ENCODE assay signal across 1 cellular context in the genomic region with DNA sequence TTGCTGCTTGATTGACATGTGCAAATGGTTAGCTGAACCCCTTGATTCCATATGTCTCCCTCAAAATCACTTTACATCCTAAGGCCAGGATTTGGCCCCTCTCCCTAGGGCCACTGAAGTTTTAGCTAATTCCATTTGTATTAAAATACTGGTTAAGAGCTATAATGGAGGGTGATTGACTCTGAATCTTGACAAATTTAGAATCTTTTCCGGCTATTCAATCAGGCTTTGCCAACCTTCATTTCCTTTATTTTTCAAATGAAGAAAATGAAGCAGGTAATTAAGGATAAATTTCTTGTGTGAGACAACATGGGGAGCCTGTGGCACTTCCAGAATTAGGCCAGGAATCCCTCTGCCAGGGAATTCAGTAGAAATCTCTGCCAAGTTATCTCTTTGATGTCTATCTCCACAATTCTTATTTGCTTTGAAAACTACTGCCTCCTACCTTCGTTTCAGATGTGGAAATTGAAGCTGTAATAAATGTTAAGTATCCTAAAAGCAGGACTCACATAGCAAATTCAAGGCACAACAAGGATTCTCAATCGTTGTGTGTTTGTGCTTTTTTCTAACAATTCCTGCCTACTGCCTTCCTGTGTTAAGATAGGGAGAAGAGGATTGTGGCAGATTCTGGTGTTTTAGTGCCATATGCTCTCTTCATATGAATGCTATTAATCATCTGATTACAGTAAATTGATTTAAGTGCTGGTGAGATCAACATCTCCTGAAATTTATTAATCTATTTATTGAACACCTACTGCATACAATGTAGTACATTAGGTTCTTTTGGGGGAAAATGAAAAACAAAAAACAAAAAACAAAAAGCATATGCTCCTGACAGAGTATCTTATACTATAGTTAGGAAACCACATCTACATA.
TF ChIP-seq lines count a peak whose summit lies in the region.

No MANE protein-coding gene starts in this region.

TF ChIP-seq in GM23338, 12 proteins besides CTCF, POLR2A, EP300 and RAD21 (continued from another document):
- TF ChIP-seq, protein P1, sequence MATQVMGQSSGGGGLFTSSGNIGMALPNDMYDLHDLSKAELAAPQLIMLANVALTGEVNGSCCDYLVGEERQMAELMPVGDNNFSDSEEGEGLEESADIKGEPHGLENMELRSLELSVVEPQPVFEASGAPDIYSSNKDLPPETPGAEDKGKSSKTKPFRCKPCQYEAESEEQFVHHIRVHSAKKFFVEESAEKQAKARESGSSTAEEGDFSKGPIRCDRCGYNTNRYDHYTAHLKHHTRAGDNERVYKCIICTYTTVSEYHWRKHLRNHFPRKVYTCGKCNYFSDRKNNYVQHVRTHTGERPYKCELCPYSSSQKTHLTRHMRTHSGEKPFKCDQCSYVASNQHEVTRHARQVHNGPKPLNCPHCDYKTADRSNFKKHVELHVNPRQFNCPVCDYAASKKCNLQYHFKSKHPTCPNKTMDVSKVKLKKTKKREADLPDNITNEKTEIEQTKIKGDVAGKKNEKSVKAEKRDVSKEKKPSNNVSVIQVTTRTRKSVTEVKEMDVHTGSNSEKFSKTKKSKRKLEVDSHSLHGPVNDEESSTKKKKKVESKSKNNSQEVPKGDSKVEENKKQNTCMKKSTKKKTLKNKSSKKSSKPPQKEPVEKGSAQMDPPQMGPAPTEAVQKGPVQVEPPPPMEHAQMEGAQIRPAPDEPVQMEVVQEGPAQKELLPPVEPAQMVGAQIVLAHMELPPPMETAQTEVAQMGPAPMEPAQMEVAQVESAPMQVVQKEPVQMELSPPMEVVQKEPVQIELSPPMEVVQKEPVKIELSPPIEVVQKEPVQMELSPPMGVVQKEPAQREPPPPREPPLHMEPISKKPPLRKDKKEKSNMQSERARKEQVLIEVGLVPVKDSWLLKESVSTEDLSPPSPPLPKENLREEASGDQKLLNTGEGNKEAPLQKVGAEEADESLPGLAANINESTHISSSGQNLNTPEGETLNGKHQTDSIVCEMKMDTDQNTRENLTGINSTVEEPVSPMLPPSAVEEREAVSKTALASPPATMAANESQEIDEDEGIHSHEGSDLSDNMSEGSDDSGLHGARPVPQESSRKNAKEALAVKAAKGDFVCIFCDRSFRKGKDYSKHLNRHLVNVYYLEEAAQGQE (IDR thresholded peaks at IDR 0.05; ENCODE audit: unreplicated experiment): no peak
- TF ChIP-seq STAT1 (IDR thresholded peaks at IDR 0.05; ENCODE audit: unreplicated experiment) (no peak), EZH2 (IDR thresholded peaks at IDR 0.05; ENCODE audit: low read depth, unreplicated experiment) (no peak), NANOG (IDR thresholded peaks at IDR 0.05; ENCODE audit: borderline replicate concordance) (peak; percentile 99)
